19 cellular contexts compared by ENCODE assay signal in the genomic region with DNA sequence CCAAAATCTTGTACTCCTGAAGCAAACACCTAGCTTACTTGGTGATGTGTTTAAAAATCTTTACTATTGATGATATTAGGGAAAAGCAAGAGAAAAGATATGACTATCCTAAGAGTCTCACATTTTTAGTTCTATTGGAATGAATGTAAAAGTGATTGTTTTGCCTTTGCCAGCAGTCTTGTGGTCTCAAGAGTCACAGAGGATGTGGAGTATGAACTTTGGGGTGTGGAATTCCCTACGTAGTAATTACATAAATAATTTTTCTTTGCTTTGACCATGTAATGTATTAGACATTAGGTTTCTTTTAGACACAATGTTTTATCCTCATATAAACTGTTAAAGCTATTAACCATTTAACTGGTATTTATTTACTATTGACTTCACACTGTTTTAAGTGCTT.
"Had no signal": no experiment of that assay in that cellular context is flagged by ENCODE, and none has a peak within 500 bp of the region (broad histone marks: within the 10 kb centered on the region; RNA-seq: fewer than 3 reads in every experiment).

No MANE protein-coding gene starts in this region.

- H3K4me1 ChIP-seq: left ventricle myocardium inferior, spleen, tibial nerve, vagina had no signal

- H3K4me3 ChIP-seq: hepatocyte, left ventricle myocardium inferior, lung, ovary, spleen, tibial nerve, vagina had no signal

- H3K9me3 ChIP-seq: left ventricle myocardium inferior, ovary, tibial nerve, vagina had no signal

- H3K36me3 ChIP-seq: left ventricle myocardium inferior, ovary, spleen, tibial nerve, vagina had no signal

- DNase-seq: islet precursor cell; left ventricle myocardium inferior; mesendoderm; naive thymus-derived CD4-positive, alpha-beta T cell; ovary; right cardiac atrium; small intestine; spleen; stimulated activated CD4-positive, alpha-beta T cell treated with anti-CD3 and anti-CD28 coated beads, Interleukin-4, amount 100 ng/mL, for 24 hours; stimulated activated naive CD4-positive, alpha-beta T cell; stimulated activated naive CD8-positive, alpha-beta T cell treated with anti-CD3 and anti-CD28 coated beads, Interleukin-15, amount 100 ng/mL, for 72 hours; substantia nigra had no signal

- H3K4me2 ChIP-seq: hepatocyte had no signal

- ATAC-seq: naive thymus-derived CD4-positive, alpha-beta T cell; natural killer cell treated with Interleukin-12 subunit alpha and Interleukin-12 subunit beta and Interleukin-15 and Interleukin-18, amount 100 ng/mL, for 72 hours; right cardiac atrium; sciatic nerve; stimulated activated effector memory CD8-positive, alpha-beta T cell treated with anti-CD3 and anti-CD28 coated beads, Interleukin-12 subunit alpha, Interleukin-12 subunit beta, amount 100 ng/mL, for 72 hours; stimulated activated naive CD8-positive, alpha-beta T cell treated with anti-CD3 and anti-CD28 coated beads, Interleukin-15, amount 100 ng/mL, for 72 hours had no signal

- H2AFZ ChIP-seq: hepatocyte had no signal

- H3K27ac ChIP-seq: hepatocyte, left ventricle myocardium inferior, ovary, spleen, tibial nerve, vagina had no signal

- H3K27me3 ChIP-seq: hepatocyte, ovary, spleen, tibial nerve, vagina had no signal

- H3K79me2 ChIP-seq: hepatocyte had no signal
